Comparison of ENCODE assay signal across 21 cellular contexts in genomic region chr7:100952641-100953040, GRCh38. TPM values are rescaled to one million over a fixed set of nuclear protein-coding genes. Genes with fewer than 3 reads are reported as not detected.
"Had no signal": no experiment of that assay in that cellular context is flagged by ENCODE, and none has a peak within 500 bp of the region (broad histone marks: within the 10 kb centered on the region; RNA-seq: fewer than 3 reads in every experiment).

No MANE protein-coding gene starts in this region.

- H3K4me3 Mint-ChIP-seq: naive B cell; nephron; stimulated activated naive CD8-positive, alpha-beta T cell treated with anti-CD3 and anti-CD28 coated beads, Interleukin-15, Interleukin-2, amounts not matched to agents 100 ng/mL and 50 ng/mL, for 24 hours had no signal

- H3K4me1 Mint-ChIP-seq: naive B cell, nephron had no signal

- H3K9me3 ChIP-seq: heart left ventricle, pancreas, testis, upper lobe of right lung had no signal

- H3K9me3 Mint-ChIP-seq: nephron; stimulated activated naive CD8-positive, alpha-beta T cell treated with anti-CD3 and anti-CD28 coated beads, Interleukin-15, Interleukin-2, amounts not matched to agents 100 ng/mL and 50 ng/mL, for 24 hours had no signal

- DNase-seq: erythroblast; foreskin melanocyte; heart left ventricle; hippocampal formation; kidney glomerular epithelial cell; mesendoderm; naive B cell; occipital lobe; pancreas; right cardiac atrium; small intestine; stimulated activated CD4-positive, alpha-beta T cell treated with anti-CD3 and anti-CD28 coated beads, Interleukin-2, amount 100 ng/mL, for 48 hours; testis; upper lobe of right lung had no signal

- H3K27ac ChIP-seq: heart left ventricle, pancreas, testis, tibial nerve, upper lobe of right lung had no signal

- H3K4me1 ChIP-seq: heart left ventricle, pancreas, testis, tibial nerve, upper lobe of right lung had no signal

- H3K36me3 Mint-ChIP-seq: naive B cell had no signal

- H3K4me3 ChIP-seq: heart left ventricle, pancreas, testis, tibial nerve, upper lobe of right lung had no signal

- H3K27ac Mint-ChIP-seq: naive B cell; nephron; progenitor cell of endocrine pancreas; stimulated activated naive CD8-positive, alpha-beta T cell treated with anti-CD3 and anti-CD28 coated beads, Interleukin-15, Interleukin-2, amounts not matched to agents 100 ng/mL and 50 ng/mL, for 24 hours had no signal

- H3K36me3 ChIP-seq: heart left ventricle, pancreas, tibial nerve, upper lobe of right lung had no signal

- H3K27me3 ChIP-seq: testis had no signal

- ATAC-seq: pancreas, right cardiac atrium had no signal

RNA-seq across cellular contexts. Expression of gene MUC3A, which starts 3.3 kb away (rescaled TPM):
- total RNA-seq: glomerular endothelial cell, lung microvascular endothelial cell had no signal

RNA-seq across cellular contexts. Expression of gene MUC12, which starts 16.7 kb away (rescaled TPM):
- total RNA-seq: glomerular endothelial cell, liver, lung microvascular endothelial cell, occipital lobe, right cardiac atrium, tibial nerve, upper lobe of right lung had no signal
